ENCODE assay signal across 2 cellular contexts in the genomic region with DNA sequence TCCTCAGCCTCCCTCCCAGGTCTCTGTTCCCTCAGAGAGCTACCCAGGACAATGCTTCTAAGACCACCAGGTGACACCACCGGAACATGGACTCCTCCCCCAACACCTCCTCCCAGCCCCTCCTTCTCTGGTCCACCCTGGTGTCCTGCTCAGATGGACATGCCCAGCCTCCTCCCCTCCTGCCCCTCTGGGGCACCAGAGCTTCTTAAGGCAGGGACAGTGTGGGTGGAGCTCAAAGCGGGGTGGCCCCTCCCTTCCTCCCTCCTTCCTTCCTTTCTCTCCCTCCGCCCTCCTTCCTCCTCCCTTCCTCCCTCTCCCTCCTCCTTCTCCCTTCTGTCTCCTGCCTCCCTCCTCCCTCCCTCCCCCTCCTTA.
TF ChIP-seq lines count a peak whose summit lies in the region.

No MANE protein-coding gene starts in this region.

TF ChIP-seq in SK-N-SH treated with all-trans-retinoic acid at 6 μM for 48 hours, 23 proteins besides CTCF, POLR2A, EP300 and RAD21 (continued from another document):
- TF ChIP-seq, protein P1, sequence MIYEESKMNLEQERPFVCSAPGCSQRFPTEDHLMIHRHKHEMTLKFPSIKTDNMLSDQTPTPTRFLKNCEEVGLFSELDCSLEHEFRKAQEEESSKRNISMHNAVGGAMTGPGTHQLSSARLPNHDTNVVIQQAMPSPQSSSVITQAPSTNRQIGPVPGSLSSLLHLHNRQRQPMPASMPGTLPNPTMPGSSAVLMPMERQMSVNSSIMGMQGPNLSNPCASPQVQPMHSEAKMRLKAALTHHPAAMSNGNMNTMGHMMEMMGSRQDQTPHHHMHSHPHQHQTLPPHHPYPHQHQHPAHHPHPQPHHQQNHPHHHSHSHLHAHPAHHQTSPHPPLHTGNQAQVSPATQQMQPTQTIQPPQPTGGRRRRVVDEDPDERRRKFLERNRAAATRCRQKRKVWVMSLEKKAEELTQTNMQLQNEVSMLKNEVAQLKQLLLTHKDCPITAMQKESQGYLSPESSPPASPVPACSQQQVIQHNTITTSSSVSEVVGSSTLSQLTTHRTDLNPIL (CRISPR knock-in tag; IDR thresholded peaks at IDR 0.05; ENCODE audit: low read depth): no peak
- no peak for TF ChIP-seq RARB (CRISPR knock-in tag; IDR thresholded peaks at IDR 0.05)
- no peak for TF ChIP-seq ZNF565 (CRISPR knock-in tag; conservative IDR thresholded peaks at IDR 0.05; ENCODE audit: low read depth)
- no peak for TF ChIP-seq GLIS3 (CRISPR knock-in tag; IDR thresholded peaks at IDR 0.05)
- TF ChIP-seq TCF4 (CRISPR knock-in tag; IDR thresholded peaks at IDR 0.05; ENCODE audit: borderline replicate concordance): no peak
- TF ChIP-seq ZFP30 (CRISPR knock-in tag; IDR thresholded peaks at IDR 0.05): no peak
- TF ChIP-seq OSR1 (CRISPR knock-in tag; IDR thresholded peaks at IDR 0.05): no peak
- TF ChIP-seq TOX (CRISPR knock-in tag; IDR thresholded peaks at IDR 0.05; ENCODE audit: borderline replicate concordance): no peak
- no peak for TF ChIP-seq ZC3H10 (CRISPR knock-in tag; IDR thresholded peaks at IDR 0.05)
- TF ChIP-seq, protein P2, sequence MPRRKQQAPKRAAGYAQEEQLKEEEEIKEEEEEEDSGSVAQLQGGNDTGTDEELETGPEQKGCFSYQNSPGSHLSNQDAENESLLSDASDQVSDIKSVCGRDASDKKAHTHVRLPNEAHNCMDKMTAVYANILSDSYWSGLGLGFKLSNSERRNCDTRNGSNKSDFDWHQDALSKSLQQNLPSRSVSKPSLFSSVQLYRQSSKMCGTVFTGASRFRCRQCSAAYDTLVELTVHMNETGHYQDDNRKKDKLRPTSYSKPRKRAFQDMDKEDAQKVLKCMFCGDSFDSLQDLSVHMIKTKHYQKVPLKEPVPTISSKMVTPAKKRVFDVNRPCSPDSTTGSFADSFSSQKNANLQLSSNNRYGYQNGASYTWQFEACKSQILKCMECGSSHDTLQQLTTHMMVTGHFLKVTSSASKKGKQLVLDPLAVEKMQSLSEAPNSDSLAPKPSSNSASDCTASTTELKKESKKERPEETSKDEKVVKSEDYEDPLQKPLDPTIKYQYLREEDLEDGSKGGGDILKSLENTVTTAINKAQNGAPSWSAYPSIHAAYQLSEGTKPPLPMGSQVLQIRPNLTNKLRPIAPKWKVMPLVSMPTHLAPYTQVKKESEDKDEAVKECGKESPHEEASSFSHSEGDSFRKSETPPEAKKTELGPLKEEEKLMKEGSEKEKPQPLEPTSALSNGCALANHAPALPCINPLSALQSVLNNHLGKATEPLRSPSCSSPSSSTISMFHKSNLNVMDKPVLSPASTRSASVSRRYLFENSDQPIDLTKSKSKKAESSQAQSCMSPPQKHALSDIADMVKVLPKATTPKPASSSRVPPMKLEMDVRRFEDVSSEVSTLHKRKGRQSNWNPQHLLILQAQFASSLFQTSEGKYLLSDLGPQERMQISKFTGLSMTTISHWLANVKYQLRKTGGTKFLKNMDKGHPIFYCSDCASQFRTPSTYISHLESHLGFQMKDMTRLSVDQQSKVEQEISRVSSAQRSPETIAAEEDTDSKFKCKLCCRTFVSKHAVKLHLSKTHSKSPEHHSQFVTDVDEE (CRISPR knock-in tag; IDR thresholded peaks at IDR 0.05): no peak
- TF ChIP-seq, protein P3, sequence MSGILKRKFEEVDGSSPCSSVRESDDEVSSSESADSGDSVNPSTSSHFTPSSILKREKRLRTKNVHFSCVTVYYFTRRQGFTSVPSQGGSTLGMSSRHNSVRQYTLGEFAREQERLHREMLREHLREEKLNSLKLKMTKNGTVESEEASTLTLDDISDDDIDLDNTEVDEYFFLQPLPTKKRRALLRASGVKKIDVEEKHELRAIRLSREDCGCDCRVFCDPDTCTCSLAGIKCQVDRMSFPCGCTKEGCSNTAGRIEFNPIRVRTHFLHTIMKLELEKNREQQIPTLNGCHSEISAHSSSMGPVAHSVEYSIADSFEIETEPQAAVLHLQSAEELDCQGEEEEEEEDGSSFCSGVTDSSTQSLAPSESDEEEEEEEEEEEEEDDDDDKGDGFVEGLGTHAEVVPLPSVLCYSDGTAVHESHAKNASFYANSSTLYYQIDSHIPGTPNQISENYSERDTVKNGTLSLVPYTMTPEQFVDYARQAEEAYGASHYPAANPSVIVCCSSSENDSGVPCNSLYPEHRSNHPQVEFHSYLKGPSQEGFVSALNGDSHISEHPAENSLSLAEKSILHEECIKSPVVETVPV (CRISPR knock-in tag; IDR thresholded peaks at IDR 0.05): no peak
- TF ChIP-seq ESRRG (CRISPR knock-in tag; IDR thresholded peaks at IDR 0.05): no peak

TF ChIP-seq in SK-N-SH, 30 proteins besides CTCF, POLR2A, EP300 and RAD21 (continued from another document):
- TF ChIP-seq, protein P4, sequence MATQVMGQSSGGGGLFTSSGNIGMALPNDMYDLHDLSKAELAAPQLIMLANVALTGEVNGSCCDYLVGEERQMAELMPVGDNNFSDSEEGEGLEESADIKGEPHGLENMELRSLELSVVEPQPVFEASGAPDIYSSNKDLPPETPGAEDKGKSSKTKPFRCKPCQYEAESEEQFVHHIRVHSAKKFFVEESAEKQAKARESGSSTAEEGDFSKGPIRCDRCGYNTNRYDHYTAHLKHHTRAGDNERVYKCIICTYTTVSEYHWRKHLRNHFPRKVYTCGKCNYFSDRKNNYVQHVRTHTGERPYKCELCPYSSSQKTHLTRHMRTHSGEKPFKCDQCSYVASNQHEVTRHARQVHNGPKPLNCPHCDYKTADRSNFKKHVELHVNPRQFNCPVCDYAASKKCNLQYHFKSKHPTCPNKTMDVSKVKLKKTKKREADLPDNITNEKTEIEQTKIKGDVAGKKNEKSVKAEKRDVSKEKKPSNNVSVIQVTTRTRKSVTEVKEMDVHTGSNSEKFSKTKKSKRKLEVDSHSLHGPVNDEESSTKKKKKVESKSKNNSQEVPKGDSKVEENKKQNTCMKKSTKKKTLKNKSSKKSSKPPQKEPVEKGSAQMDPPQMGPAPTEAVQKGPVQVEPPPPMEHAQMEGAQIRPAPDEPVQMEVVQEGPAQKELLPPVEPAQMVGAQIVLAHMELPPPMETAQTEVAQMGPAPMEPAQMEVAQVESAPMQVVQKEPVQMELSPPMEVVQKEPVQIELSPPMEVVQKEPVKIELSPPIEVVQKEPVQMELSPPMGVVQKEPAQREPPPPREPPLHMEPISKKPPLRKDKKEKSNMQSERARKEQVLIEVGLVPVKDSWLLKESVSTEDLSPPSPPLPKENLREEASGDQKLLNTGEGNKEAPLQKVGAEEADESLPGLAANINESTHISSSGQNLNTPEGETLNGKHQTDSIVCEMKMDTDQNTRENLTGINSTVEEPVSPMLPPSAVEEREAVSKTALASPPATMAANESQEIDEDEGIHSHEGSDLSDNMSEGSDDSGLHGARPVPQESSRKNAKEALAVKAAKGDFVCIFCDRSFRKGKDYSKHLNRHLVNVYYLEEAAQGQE (IDR thresholded peaks at IDR 0.05; ENCODE audit: low read depth, low read length): no peak
- TF ChIP-seq RCOR1 (IDR thresholded peaks at IDR 0.05; ENCODE audit: low read length): no peak
- TF ChIP-seq, protein P5, sequence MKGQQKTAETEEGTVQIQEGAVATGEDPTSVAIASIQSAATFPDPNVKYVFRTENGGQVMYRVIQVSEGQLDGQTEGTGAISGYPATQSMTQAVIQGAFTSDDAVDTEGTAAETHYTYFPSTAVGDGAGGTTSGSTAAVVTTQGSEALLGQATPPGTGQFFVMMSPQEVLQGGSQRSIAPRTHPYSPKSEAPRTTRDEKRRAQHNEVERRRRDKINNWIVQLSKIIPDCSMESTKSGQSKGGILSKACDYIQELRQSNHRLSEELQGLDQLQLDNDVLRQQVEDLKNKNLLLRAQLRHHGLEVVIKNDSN (IDR thresholded peaks at IDR 0.05; ENCODE audit: borderline replicate concordance, low read depth): no peak
- no peak for TF ChIP-seq TAF1 (IDR thresholded peaks at IDR 0.05; ENCODE audit: borderline replicate concordance, low read depth, low read length)
- no peak for TF ChIP-seq SMC3 (IDR thresholded peaks at IDR 0.05; ENCODE audit: low read depth, low read length)
- TF ChIP-seq, protein P6, sequence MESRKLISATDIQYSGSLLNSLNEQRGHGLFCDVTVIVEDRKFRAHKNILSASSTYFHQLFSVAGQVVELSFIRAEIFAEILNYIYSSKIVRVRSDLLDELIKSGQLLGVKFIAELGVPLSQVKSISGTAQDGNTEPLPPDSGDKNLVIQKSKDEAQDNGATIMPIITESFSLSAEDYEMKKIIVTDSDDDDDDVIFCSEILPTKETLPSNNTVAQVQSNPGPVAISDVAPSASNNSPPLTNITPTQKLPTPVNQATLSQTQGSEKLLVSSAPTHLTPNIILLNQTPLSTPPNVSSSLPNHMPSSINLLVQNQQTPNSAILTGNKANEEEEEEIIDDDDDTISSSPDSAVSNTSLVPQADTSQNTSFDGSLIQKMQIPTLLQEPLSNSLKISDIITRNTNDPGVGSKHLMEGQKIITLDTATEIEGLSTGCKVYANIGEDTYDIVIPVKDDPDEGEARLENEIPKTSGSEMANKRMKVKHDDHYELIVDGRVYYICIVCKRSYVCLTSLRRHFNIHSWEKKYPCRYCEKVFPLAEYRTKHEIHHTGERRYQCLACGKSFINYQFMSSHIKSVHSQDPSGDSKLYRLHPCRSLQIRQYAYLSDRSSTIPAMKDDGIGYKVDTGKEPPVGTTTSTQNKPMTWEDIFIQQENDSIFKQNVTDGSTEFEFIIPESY (IDR thresholded peaks at IDR 0.05; ENCODE audit: borderline replicate concordance, low read depth): no peak
- TF ChIP-seq SIN3A (IDR thresholded peaks at IDR 0.05; ENCODE audit: borderline replicate concordance, low read depth, low read length): no peak
- TF ChIP-seq, protein P7, sequence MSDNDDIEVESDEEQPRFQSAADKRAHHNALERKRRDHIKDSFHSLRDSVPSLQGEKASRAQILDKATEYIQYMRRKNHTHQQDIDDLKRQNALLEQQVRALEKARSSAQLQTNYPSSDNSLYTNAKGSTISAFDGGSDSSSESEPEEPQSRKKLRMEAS (IDR thresholded peaks at IDR 0.05; ENCODE audit: low read depth): no peak
- TF ChIP-seq, protein P8, sequence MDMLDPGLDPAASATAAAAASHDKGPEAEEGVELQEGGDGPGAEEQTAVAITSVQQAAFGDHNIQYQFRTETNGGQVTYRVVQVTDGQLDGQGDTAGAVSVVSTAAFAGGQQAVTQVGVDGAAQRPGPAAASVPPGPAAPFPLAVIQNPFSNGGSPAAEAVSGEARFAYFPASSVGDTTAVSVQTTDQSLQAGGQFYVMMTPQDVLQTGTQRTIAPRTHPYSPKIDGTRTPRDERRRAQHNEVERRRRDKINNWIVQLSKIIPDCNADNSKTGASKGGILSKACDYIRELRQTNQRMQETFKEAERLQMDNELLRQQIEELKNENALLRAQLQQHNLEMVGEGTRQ (IDR thresholded peaks at IDR 0.05; ENCODE audit: borderline replicate concordance, low read depth, low read length): no peak
